In genomic region chr3:105503191-105503593, GRCh38 we compare ENCODE assay signal across 20 cellular contexts.
DNase-seq lines count a peak whose midpoint lies in the region; ATAC-seq and TF ChIP-seq lines count a peak whose summit lies in the region.
"Had no signal": no experiment of that assay in that cellular context is flagged by ENCODE, and none has a peak within 500 bp of the region (broad histone marks: within the 10 kb centered on the region; RNA-seq: fewer than 3 reads in every experiment).

No MANE protein-coding gene starts in this region.

- H3K36me3 ChIP-seq in BE2C = no peaks in the 10 kb centered on the region
- H3K36me3 ChIP-seq: heart right ventricle, WERI-Rb-1 had no signal

- H3K36me3 Mint-ChIP-seq in dendritic cell treated with granulocyte-macrophage colony-stimulating factor and Interleukin-4, amounts not matched to agents 40 ng/mL and 50 ng/mL, for 4 days (ENCODE audit: low read depth) = no peaks in the 10 kb centered on the region
- H3K36me3 Mint-ChIP-seq: activated CD4-positive, alpha-beta memory T cell treated with anti-CD3 and anti-CD28 coated beads for 36 hours; immature natural killer cell had no signal

- peaks cover 8% of the 10 kb centered on the region for H3K9me3 Mint-ChIP-seq in dendritic cell treated with granulocyte-macrophage colony-stimulating factor and Interleukin-4, amounts not matched to agents 40 ng/mL and 50 ng/mL, for 4 days
- H3K9me3 Mint-ChIP-seq: activated CD4-positive, alpha-beta memory T cell treated with anti-CD3 and anti-CD28 coated beads for 36 hours; H9; immature natural killer cell had no signal

- H3K4me1 Mint-ChIP-seq in dendritic cell treated with granulocyte-macrophage colony-stimulating factor and Interleukin-4, amounts not matched to agents 40 ng/mL and 50 ng/mL, for 4 days (ENCODE audit: low read depth) = peaks cover 27% of the 10 kb centered on the region
- H3K4me1 Mint-ChIP-seq: immature natural killer cell had no signal

- H3K27ac Mint-ChIP-seq in dendritic cell treated with granulocyte-macrophage colony-stimulating factor and Interleukin-4, amounts not matched to agents 40 ng/mL and 50 ng/mL, for 4 days = peak overlapping the region; percentile 5
- H3K27ac Mint-ChIP-seq: activated CD4-positive, alpha-beta memory T cell treated with anti-CD3 and anti-CD28 coated beads for 36 hours; H9; immature natural killer cell had no signal

- TF ChIP-seq CTCF in BE2C (IDR thresholded peaks at IDR 0.05; ENCODE audit: low read depth, low read length) = no peak

- DNase-seq in BE2C (no peak), NCI-H2081 treated with DMSO at 0.1 percent for 48 hours (lab: John Stamatoyannopoulos, UW) (peak; percentile 24), midbrain (lab: John Stamatoyannopoulos, UW) (peak; percentile 53), cerebellum (ENCODE audit: low spot score) (no peak), CD1c-positive myeloid dendritic cell (ENCODE audit: extremely low spot score) (no peak)
- DNase-seq in activated CD4-positive, CD25-positive, alpha-beta regulatory T cell (lab: John Stamatoyannopoulos, UW) = no peak
- DNase-seq: activated CD4-positive, alpha-beta memory T cell treated with anti-CD3 and anti-CD28 coated beads for 36 hours; activated naive CD4-positive, alpha-beta T cell treated with Interleukin-2 at 50 U/mL for 16 hours; activated T-cell treated with anti-CD3 and anti-CD28 coated beads, Interleukin-2, amount 50 U/mL, for 1 hour; aorta; H9; heart right ventricle; immature natural killer cell; NCI-H2171; NCI-H526 treated with DMSO at 0.1 percent for 48 hours; PC-9; posterior cingulate gyrus; WERI-Rb-1 had no signal

- intact Hi-C loops in dendritic cell treated with granulocyte-macrophage colony-stimulating factor and Interleukin-4, amounts not matched to agents 40 ng/mL and 50 ng/mL, for 4 days (cut with micrococcal nuclease) = no loop called here

- peak overlapping the region; percentile 53; the same call in 1 of the 2 replicates for H3K4me3 ChIP-seq in BE2C (ENCODE audit: low read depth, low read length)
- H3K4me3 ChIP-seq: heart right ventricle, PC-9 had no signal

- H3K9me3 ChIP-seq in BE2C = no peaks in the 10 kb centered on the region
- H3K9me3 ChIP-seq: heart right ventricle had no signal

- H3K27me3 Mint-ChIP-seq in dendritic cell treated with granulocyte-macrophage colony-stimulating factor and Interleukin-4, amounts not matched to agents 40 ng/mL and 50 ng/mL, for 4 days = no peaks in the 10 kb centered on the region
- H3K27me3 Mint-ChIP-seq: activated CD4-positive, alpha-beta memory T cell treated with anti-CD3 and anti-CD28 coated beads for 36 hours had no signal

- peaks cover 49% of the 10 kb centered on the region for H3K4me1 ChIP-seq in BE2C

- H3K4me3 Mint-ChIP-seq in dendritic cell treated with granulocyte-macrophage colony-stimulating factor and Interleukin-4, amounts not matched to agents 40 ng/mL and 50 ng/mL, for 4 days = no peak overlapping the region
- H3K4me3 Mint-ChIP-seq: activated CD4-positive, alpha-beta memory T cell treated with anti-CD3 and anti-CD28 coated beads for 36 hours; H9; immature natural killer cell had no signal

- no peaks in the 10 kb centered on the region for H3K27me3 ChIP-seq in BE2C
- H3K27me3 ChIP-seq: heart right ventricle had no signal

- ATAC-seq in HG03196 (IDR thresholded peaks at IDR 0.05; ENCODE audit: unreplicated experiment) = no peak
- ATAC-seq: heart right ventricle had no signal

Comparison
In these comparisons a context has a peak if more than half of its experiments do, and no peak if none do; other contexts are left out.
1. DNase-seq: peak in NCI-H2081 treated with DMSO at 0.1 percent for 48 hours (single experiment) and midbrain (single experiment); none in BE2C (single experiment), cerebellum (single experiment), CD1c-positive myeloid dendritic cell (single experiment) and activated CD4-positive, CD25-positive, alpha-beta regulatory T cell (0 of 4).